20 cellular contexts compared by ENCODE assay signal in genomic region chr2:234606906-234607305, GRCh38.
DNase-seq lines count a peak whose midpoint lies in the region; ATAC-seq and TF ChIP-seq lines count a peak whose summit lies in the region.
"Had no signal": no experiment of that assay in that cellular context is flagged by ENCODE, and none has a peak within 500 bp of the region (broad histone marks: within the 10 kb centered on the region; RNA-seq: fewer than 3 reads in every experiment).

No MANE protein-coding gene starts in this region.

- TF ChIP-seq CTCF in fibroblast of villous mesenchyme (IDR thresholded peaks at IDR 0.05; ENCODE audit: insufficient read depth, low read depth, low read length) (no peak), brain microvascular endothelial cell (IDR thresholded peaks at IDR 0.05; ENCODE audit: low read depth, low read length, missing control alignments) (no peak)

- in situ Hi-C loops in brain microvascular endothelial cell (cut with HindIII; ENCODE audit: low pct_ligation_motif_present, low sequenced_read_pairs): no loop called here

- H3K27me3 ChIP-seq in brain microvascular endothelial cell (replicated peaks): no peaks in the 10 kb centered on the region
- H3K27me3 ChIP-seq: hepatocyte, tibial nerve had no signal

- H3K4me3 ChIP-seq in fibroblast of villous mesenchyme (ENCODE audit: low read depth, low read length): no peak overlapping the region
- no peak overlapping the region for H3K4me3 ChIP-seq in brain microvascular endothelial cell (ENCODE audit: low read depth, low read length)
- H3K4me3 ChIP-seq: GM23248, hepatocyte, tibial nerve had no signal

- ATAC-seq in GM18511 (IDR thresholded peaks at IDR 0.05; ENCODE audit: unreplicated experiment): no peak
- ATAC-seq in HG02970 (IDR thresholded peaks at IDR 0.05; ENCODE audit: low FRiP score, unreplicated experiment): no peak
- ATAC-seq: activated naive CD8-positive, alpha-beta T cell treated with anti-CD3 and anti-CD28 coated beads, Interleukin-2, amount 50 U/mL, for 24 hours; stimulated activated naive CD8-positive, alpha-beta T cell treated with anti-CD3 and anti-CD28 coated beads, Interleukin-15, amount 100 ng/mL, for 72 hours had no signal

- no peaks in the 10 kb centered on the region for H3K36me3 ChIP-seq in brain microvascular endothelial cell (replicated peaks)
- H3K36me3 ChIP-seq: tibial nerve had no signal

- peak; percentile 61 for DNase-seq in NCI-H1694 (lab: John Stamatoyannopoulos, UW)
- peak; percentile 77 for DNase-seq in NOMO-1 treated with DMSO at 0.1 percent for 48 hours (lab: John Stamatoyannopoulos, UW; ENCODE audit: unreplicated experiment)
- peak; percentile 56 for DNase-seq in fibroblast of villous mesenchyme (ENCODE audit: low read depth)
- peak; percentile 90 for DNase-seq in renal cortical epithelial cell (ENCODE audit: low read depth)
- no peak for DNase-seq in brain microvascular endothelial cell
- DNase-seq: activated CD4-positive, alpha-beta memory T cell treated with anti-CD3 and anti-CD28 coated beads for 36 hours; activated effector memory CD4-positive, alpha-beta T cell treated with anti-CD3 and anti-CD28 coated beads, Interleukin-2, amount 50 U/mL, for 16 hours; activated naive CD8-positive, alpha-beta T cell treated with anti-CD3 and anti-CD28 coated beads, Interleukin-2, amount 50 U/mL, for 24 hours; activated T-cell treated with anti-CD3 and anti-CD28 coated beads for 4 hours; foreskin fibroblast; GM23248; NCI-H1092 treated with DMSO at 0.1 percent for 48 hours; NCI-H2081 treated with DMSO at 0.1 percent for 48 hours; NCI-H510A treated with DMSO at 0.1 percent for 48 hours; stimulated activated CD4-positive, alpha-beta T cell treated with anti-CD3 and anti-CD28 coated beads, Interleukin-4, amount 100 ng/mL, for 4 hours; stimulated activated naive CD8-positive, alpha-beta T cell treated with anti-CD3 and anti-CD28 coated beads, Interleukin-15, amount 100 ng/mL, for 72 hours had no signal

- H3K27ac ChIP-seq in brain microvascular endothelial cell: no peak overlapping the region
- H3K27ac ChIP-seq: GM23248, hepatocyte, tibial nerve had no signal
